Comparison of ENCODE assay signal across 18 cellular contexts in the genomic region with DNA sequence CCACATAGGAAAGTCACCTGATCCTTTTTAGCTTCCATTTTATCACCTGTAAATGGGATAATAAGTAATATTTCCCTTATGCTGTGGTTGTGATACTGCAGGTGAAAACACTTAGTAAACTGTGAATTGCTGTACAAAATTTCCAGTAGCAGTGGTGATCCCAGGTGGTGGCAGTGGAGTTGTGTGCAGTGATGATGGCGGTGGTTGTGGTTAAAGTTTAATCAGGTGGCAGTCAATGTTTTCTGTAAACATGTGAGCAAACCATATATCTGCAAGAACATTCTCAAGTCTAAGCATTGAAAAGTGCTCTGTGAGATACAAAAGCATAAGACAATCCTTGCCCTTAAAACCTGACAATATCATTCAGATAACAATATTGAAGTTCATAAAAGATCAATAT.
DNase-seq lines count a peak whose midpoint lies in the region; ATAC-seq and TF ChIP-seq lines count a peak whose summit lies in the region.
"Had no signal": no experiment of that assay in that cellular context is flagged by ENCODE, and none has a peak within 500 bp of the region (broad histone marks: within the 10 kb centered on the region; RNA-seq: fewer than 3 reads in every experiment).

No MANE protein-coding gene starts in this region.

- H3K9me3 ChIP-seq in hepatocyte (ENCODE audit: low read depth) = no peaks in the 10 kb centered on the region
- H3K9me3 ChIP-seq in right lobe of liver = no peaks in the 10 kb centered on the region
- H3K9me3 ChIP-seq in SK-N-SH = no peaks in the 10 kb centered on the region

- no peak for TF ChIP-seq POLR2A in right lobe of liver (IDR thresholded peaks at IDR 0.05)

- H2AFZ ChIP-seq in hepatocyte = no peak overlapping the region
- no peak overlapping the region for H2AFZ ChIP-seq in SK-N-SH (ENCODE audit: low read depth)
- H2AFZ ChIP-seq: GM23338 had no signal

- TF ChIP-seq CTCF in 22Rv1 (IDR thresholded peaks at IDR 0.05) (peak; percentile 15; the same call in 1 of the 2 replicates), hepatocyte (IDR thresholded peaks at IDR 0.05; ENCODE audit: poor library complexity) (no peak), right lobe of liver (IDR thresholded peaks at IDR 0.05) (peak in 1 of 4 donors; percentile 17), SK-N-SH (IDR thresholded peaks at IDR 0.05) (no peak), GM13977 (IDR thresholded peaks at IDR 0.05; ENCODE audit: extremely low read depth, insufficient read depth, missing control alignments) (no peak)

- peaks cover 16% of the 10 kb centered on the region for H3K9me3 Mint-ChIP-seq in stimulated activated effector memory CD8-positive, alpha-beta T cell treated with anti-CD3 and anti-CD28 coated beads, Interleukin-12 subunit alpha, Interleukin-12 subunit beta, amount 100 ng/mL, for 72 hours

- H3K36me3 ChIP-seq in hepatocyte (replicated peaks; ENCODE audit: insufficient read depth, low read depth) (no peaks in the 10 kb centered on the region), right lobe of liver (no peaks in the 10 kb centered on the region), SK-N-SH (replicated peaks in 1 of 2; ENCODE audit: control insufficient read depth in 1 of 2, insufficient read depth in 2 of 2, low read length in 1 of 2) (no peaks in the 10 kb centered on the region)
- H3K36me3 ChIP-seq: BLaER1 had no signal

- in situ Hi-C loops in GM13977 (cut with MboI; ENCODE audit: low pct_unique_long_range_greater_than_20kb, low sequenced_read_pairs, unreplicated experiment) = no loop called here

- H3K79me2 ChIP-seq in hepatocyte (no peaks in the 10 kb centered on the region), SK-N-SH (ENCODE audit: insufficient read depth) (no peaks in the 10 kb centered on the region)

- H3K9me2 ChIP-seq in hepatocyte (replicated peaks; ENCODE audit: insufficient read depth) (no peaks in the 10 kb centered on the region), SK-N-SH (no peaks in the 10 kb centered on the region)

- H3K36me3 Mint-ChIP-seq in stimulated activated effector memory CD8-positive, alpha-beta T cell treated with anti-CD3 and anti-CD28 coated beads, Interleukin-12 subunit alpha, Interleukin-12 subunit beta, amount 100 ng/mL, for 72 hours = no peaks in the 10 kb centered on the region
- H3K36me3 Mint-ChIP-seq: CD4-positive, CD25-positive, alpha-beta regulatory T cell had no signal

- H3K9ac ChIP-seq in SK-N-SH = no peak overlapping the region
- H3K9ac ChIP-seq: BLaER1 had no signal

- H3K27ac Mint-ChIP-seq in stimulated activated effector memory CD8-positive, alpha-beta T cell treated with anti-CD3 and anti-CD28 coated beads, Interleukin-12 subunit alpha, Interleukin-12 subunit beta, amount 100 ng/mL, for 72 hours = no peak overlapping the region
- H3K27ac Mint-ChIP-seq: CD4-positive, CD25-positive, alpha-beta regulatory T cell; GM23338; H9 had no signal

- no peak overlapping the region for H3K4me3 Mint-ChIP-seq in stimulated activated effector memory CD8-positive, alpha-beta T cell treated with anti-CD3 and anti-CD28 coated beads, Interleukin-12 subunit alpha, Interleukin-12 subunit beta, amount 100 ng/mL, for 72 hours
- H3K4me3 Mint-ChIP-seq: CD4-positive, CD25-positive, alpha-beta regulatory T cell; GM23338; H9 had no signal

- H4K20me1 ChIP-seq in hepatocyte (ENCODE audit: insufficient read depth, poor library complexity, severe bottlenecking) = no peaks in the 10 kb centered on the region
- no peaks in the 10 kb centered on the region for H4K20me1 ChIP-seq in SK-N-SH (ENCODE audit: insufficient read depth)
- H4K20me1 ChIP-seq: BLaER1 had no signal

- no peak overlapping the region for H3K4me3 ChIP-seq in Jurkat, Clone E6-1 (ENCODE audit: low read length)
- H3K4me3 ChIP-seq in hepatocyte (no peak overlapping the region), right lobe of liver (no peak overlapping the region), SK-N-SH (ENCODE audit: low read depth in 2 of 2, low read length in 1 of 2) (no peak overlapping the region)
- H3K4me3 ChIP-seq: BLaER1, GM23338 had no signal

- no peaks in the 10 kb centered on the region for H3K27me3 ChIP-seq in hepatocyte
- no peaks in the 10 kb centered on the region for H3K27me3 ChIP-seq in right lobe of liver
- no peaks in the 10 kb centered on the region for H3K27me3 ChIP-seq in SK-N-SH (ENCODE audit: insufficient read depth)
- H3K27me3 ChIP-seq: BLaER1 had no signal

- peak; percentile 61 to 67 (median 64) for ATAC-seq in right lobe of liver
- no peak for ATAC-seq in stimulated activated effector memory CD8-positive, alpha-beta T cell treated with anti-CD3 and anti-CD28 coated beads, Interleukin-12 subunit alpha, Interleukin-12 subunit beta, amount 100 ng/mL, for 72 hours
- ATAC-seq: GM23338 had no signal

- peak; percentile 17 for DNase-seq in Jurkat, Clone E6-1 (ENCODE audit: low read depth, low spot score)
- DNase-seq in hepatocyte (ENCODE audit: low spot score) (no peak), right lobe of liver (no peak), islet precursor cell (no peak), SK-N-SH (no peak), GM13977 (ENCODE audit: low spot score) (no peak)
- DNase-seq in stimulated activated effector memory CD8-positive, alpha-beta T cell treated with anti-CD3 and anti-CD28 coated beads, Interleukin-12 subunit alpha, Interleukin-12 subunit beta, amount 100 ng/mL, for 72 hours (ENCODE audit: low spot score in 2 of 2) = no peak
- DNase-seq: 8988T; AML-193; CD4-positive, CD25-positive, alpha-beta regulatory T cell; DND-41; GF-D8; H9; IMR-90; KG1 had no signal

- WGBS in hepatocyte (ENCODE audit: low lambda C conversion rate, missing lambda C conversion rate) = 70% methylated on average over 1 of the region's 1 CpG
- 24% methylated on average over 1 of the region's 1 CpG for WGBS in right lobe of liver (ENCODE audit: insufficient coverage, low coverage, low lambda C conversion rate, missing lambda C conversion rate)
- WGBS in SK-N-SH (ENCODE audit: low lambda C conversion rate) = 55% methylated on average over 1 of the region's 1 CpG

- no peak for TF ChIP-seq EP300 in SK-N-SH (IDR thresholded peaks at IDR 0.05; ENCODE audit: borderline replicate concordance in 1 of 2, low read depth in 1 of 2, low read length in 1 of 2)

- no peaks in the 10 kb centered on the region for H3K4me1 Mint-ChIP-seq in stimulated activated effector memory CD8-positive, alpha-beta T cell treated with anti-CD3 and anti-CD28 coated beads, Interleukin-12 subunit alpha, Interleukin-12 subunit beta, amount 100 ng/mL, for 72 hours
- H3K4me1 Mint-ChIP-seq: CD4-positive, CD25-positive, alpha-beta regulatory T cell; H9 had no signal

- intact Hi-C loops in right lobe of liver (cut with DNase I) = no loop called here

- no peak for TF ChIP-seq RAD21 in SK-N-SH (IDR thresholded peaks at IDR 0.05; ENCODE audit: low read length)

- H3K27ac ChIP-seq in 22Rv1 = peak overlapping the region; percentile 14; the same call in 1 of the 2 replicates
- peak overlapping the region; percentile 63 for H3K27ac ChIP-seq in hepatocyte
- H3K27ac ChIP-seq in right lobe of liver = peak overlapping the region in 2 of 3 donors; percentile 82 to 85
- H3K27ac ChIP-seq in SK-N-SH (ENCODE audit: low read depth in 2 of 2, low read length in 1 of 2) = no peak overlapping the region
- H3K27ac ChIP-seq: BLaER1 had no signal

- no peak overlapping the region for H3K4me2 ChIP-seq in hepatocyte
- H3K4me2 ChIP-seq in SK-N-SH = no peak overlapping the region
- H3K4me2 ChIP-seq: BLaER1, GM23338 had no signal

- H3F3A ChIP-seq in SK-N-SH (replicated peaks; ENCODE audit: insufficient read depth) = no peaks in the 10 kb centered on the region

- POLR2A ChIA-PET in SK-N-SH (lab: Yijun Ruan, JAX) = no interaction called here

- H3K4me1 ChIP-seq in hepatocyte (ENCODE audit: insufficient read depth) (peaks cover 13% of the 10 kb centered on the region), right lobe of liver (peaks cover 0 to 42% (median 15%) of the 10 kb centered on the region in 4 donors), SK-N-SH (ENCODE audit: control insufficient read depth in 1 of 2, insufficient read depth in 2 of 2, low read depth in 1 of 2, low read length in 1 of 2) (peaks cover 0 to 5% of the 10 kb centered on the region in 2 experiments; a peak in 1 of 4 replicates)
- H3K4me1 ChIP-seq: BLaER1 had no signal

- CTCF ChIA-PET in SK-N-SH (lab: Yijun Ruan, JAX) = interaction anchor here (1.4 kb wide), 1 partner anchor 12 kb away, joined by 3 read pairs; no protein-coding TSS in a partner anchor

TF ChIP-seq in SK-N-SH, 30 proteins besides CTCF, POLR2A, EP300 and RAD21 (continues in another document):
- TF ChIP-seq, protein P1, sequence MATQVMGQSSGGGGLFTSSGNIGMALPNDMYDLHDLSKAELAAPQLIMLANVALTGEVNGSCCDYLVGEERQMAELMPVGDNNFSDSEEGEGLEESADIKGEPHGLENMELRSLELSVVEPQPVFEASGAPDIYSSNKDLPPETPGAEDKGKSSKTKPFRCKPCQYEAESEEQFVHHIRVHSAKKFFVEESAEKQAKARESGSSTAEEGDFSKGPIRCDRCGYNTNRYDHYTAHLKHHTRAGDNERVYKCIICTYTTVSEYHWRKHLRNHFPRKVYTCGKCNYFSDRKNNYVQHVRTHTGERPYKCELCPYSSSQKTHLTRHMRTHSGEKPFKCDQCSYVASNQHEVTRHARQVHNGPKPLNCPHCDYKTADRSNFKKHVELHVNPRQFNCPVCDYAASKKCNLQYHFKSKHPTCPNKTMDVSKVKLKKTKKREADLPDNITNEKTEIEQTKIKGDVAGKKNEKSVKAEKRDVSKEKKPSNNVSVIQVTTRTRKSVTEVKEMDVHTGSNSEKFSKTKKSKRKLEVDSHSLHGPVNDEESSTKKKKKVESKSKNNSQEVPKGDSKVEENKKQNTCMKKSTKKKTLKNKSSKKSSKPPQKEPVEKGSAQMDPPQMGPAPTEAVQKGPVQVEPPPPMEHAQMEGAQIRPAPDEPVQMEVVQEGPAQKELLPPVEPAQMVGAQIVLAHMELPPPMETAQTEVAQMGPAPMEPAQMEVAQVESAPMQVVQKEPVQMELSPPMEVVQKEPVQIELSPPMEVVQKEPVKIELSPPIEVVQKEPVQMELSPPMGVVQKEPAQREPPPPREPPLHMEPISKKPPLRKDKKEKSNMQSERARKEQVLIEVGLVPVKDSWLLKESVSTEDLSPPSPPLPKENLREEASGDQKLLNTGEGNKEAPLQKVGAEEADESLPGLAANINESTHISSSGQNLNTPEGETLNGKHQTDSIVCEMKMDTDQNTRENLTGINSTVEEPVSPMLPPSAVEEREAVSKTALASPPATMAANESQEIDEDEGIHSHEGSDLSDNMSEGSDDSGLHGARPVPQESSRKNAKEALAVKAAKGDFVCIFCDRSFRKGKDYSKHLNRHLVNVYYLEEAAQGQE (IDR thresholded peaks at IDR 0.05; ENCODE audit: low read depth, low read length) = no peak
- TF ChIP-seq NRF1 (IDR thresholded peaks at IDR 0.05; ENCODE audit: low read depth, low read length) = no peak
- no peak for TF ChIP-seq POLR2AphosphoS5 (IDR thresholded peaks at IDR 0.05; ENCODE audit: low read depth, low read length)
- no peak for TF ChIP-seq FOSL2 (IDR thresholded peaks at IDR 0.05; ENCODE audit: borderline replicate concordance, low read depth)
- TF ChIP-seq JUND (IDR thresholded peaks at IDR 0.05) = no peak

Comparison
In these comparisons a context has a peak if more than half of its experiments do, and no peak if none do; other contexts are left out.
1. H3K27ac ChIP-seq: peak in 22Rv1 (single experiment), hepatocyte (single experiment) and right lobe of liver (2 of 3); none in SK-N-SH (0 of 2).